Comparison of ENCODE assay signal across 1 cellular context in genomic region chr18:77218642-77219041, GRCh38.
TF ChIP-seq lines count a peak whose summit lies in the region.

No MANE protein-coding gene starts in this region.

TF ChIP-seq in GM23338, 12 proteins besides CTCF, POLR2A, EP300 and RAD21:
- TF ChIP-seq, protein P1, sequence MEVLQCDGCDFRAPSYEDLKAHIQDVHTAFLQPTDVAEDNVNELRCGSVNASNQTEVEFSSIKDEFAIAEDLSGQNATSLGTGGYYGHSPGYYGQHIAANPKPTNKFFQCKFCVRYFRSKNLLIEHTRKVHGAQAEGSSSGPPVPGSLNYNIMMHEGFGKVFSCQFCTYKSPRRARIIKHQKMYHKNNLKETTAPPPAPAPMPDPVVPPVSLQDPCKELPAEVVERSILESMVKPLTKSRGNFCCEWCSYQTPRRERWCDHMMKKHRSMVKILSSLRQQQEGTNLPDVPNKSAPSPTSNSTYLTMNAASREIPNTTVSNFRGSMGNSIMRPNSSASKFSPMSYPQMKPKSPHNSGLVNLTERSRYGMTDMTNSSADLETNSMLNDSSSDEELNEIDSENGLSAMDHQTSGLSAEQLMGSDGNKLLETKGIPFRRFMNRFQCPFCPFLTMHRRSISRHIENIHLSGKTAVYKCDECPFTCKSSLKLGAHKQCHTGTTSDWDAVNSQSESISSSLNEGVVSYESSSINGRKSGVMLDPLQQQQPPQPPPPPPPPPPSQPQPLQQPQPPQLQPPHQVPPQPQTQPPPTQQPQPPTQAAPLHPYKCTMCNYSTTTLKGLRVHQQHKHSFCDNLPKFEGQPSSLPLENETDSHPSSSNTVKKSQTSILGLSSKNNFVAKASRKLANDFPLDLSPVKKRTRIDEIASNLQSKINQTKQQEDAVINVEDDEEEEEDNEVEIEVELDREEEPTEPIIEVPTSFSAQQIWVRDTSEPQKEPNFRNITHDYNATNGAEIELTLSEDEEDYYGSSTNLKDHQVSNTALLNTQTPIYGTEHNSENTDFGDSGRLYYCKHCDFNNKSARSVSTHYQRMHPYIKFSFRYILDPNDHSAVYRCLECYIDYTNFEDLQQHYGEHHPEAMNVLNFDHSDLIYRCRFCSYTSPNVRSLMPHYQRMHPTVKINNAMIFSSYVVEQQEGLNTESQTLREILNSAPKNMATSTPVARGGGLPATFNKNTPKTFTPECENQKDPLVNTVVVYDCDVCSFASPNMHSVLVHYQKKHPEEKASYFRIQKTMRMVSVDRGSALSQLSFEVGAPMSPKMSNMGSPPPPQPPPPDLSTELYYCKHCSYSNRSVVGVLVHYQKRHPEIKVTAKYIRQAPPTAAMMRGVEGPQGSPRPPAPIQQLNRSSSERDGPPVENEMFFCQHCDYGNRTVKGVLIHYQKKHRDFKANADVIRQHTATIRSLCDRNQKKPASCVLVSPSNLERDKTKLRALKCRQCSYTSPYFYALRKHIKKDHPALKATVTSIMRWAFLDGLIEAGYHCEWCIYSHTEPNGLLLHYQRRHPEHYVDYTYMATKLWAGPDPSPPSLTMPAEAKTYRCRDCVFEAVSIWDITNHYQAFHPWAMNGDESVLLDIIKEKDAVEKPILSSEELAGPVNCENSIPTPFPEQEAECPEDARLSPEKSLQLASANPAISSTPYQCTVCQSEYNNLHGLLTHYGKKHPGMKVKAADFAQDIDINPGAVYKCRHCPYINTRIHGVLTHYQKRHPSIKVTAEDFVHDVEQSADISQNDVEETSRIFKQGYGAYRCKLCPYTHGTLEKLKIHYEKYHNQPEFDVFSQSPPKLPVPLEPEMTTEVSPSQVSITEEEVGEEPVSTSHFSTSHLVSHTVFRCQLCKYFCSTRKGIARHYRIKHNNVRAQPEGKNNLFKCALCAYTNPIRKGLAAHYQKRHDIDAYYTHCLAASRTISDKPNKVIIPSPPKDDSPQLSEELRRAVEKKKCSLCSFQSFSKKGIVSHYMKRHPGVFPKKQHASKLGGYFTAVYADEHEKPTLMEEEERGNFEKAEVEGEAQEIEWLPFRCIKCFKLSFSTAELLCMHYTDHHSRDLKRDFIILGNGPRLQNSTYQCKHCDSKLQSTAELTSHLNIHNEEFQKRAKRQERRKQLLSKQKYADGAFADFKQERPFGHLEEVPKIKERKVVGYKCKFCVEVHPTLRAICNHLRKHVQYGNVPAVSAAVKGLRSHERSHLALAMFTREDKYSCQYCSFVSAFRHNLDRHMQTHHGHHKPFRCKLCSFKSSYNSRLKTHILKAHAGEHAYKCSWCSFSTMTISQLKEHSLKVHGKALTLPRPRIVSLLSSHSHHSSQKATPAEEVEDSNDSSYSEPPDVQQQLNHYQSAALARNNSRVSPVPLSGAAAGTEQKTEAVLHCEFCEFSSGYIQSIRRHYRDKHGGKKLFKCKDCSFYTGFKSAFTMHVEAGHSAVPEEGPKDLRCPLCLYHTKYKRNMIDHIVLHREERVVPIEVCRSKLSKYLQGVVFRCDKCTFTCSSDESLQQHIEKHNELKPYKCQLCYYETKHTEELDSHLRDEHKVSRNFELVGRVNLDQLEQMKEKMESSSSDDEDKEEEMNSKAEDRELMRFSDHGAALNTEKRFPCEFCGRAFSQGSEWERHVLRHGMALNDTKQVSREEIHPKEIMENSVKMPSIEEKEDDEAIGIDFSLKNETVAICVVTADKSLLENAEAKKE (CRISPR knock-in tag; IDR thresholded peaks at IDR 0.05) = no peak
- no peak for TF ChIP-seq ZNF114 (CRISPR knock-in tag; IDR thresholded peaks at IDR 0.05)
- no peak for TF ChIP-seq ZNF331 (CRISPR knock-in tag; IDR thresholded peaks at IDR 0.05; ENCODE audit: low read depth)
- no peak for TF ChIP-seq JUNB (IDR thresholded peaks at IDR 0.05; ENCODE audit: unreplicated experiment)
- no peak for TF ChIP-seq ETS1 (IDR thresholded peaks at IDR 0.05)
- TF ChIP-seq POLR2AphosphoS5 (IDR thresholded peaks at IDR 0.05; ENCODE audit: low read depth) = no peak
- TF ChIP-seq NANOG (IDR thresholded peaks at IDR 0.05; ENCODE audit: borderline replicate concordance) = no peak
- TF ChIP-seq STAT1 (IDR thresholded peaks at IDR 0.05; ENCODE audit: unreplicated experiment) = no peak
- TF ChIP-seq REST (IDR thresholded peaks at IDR 0.05; ENCODE audit: unreplicated experiment) = no peak
- TF ChIP-seq EZH2 (IDR thresholded peaks at IDR 0.05; ENCODE audit: low read depth, unreplicated experiment) = no peak
- no peak for TF ChIP-seq CREB1 (CRISPR knock-in tag; IDR thresholded peaks at IDR 0.05; ENCODE audit: low read depth)
- no peak for TF ChIP-seq EZH2phosphoT487 (IDR thresholded peaks at IDR 0.05; ENCODE audit: unreplicated experiment)
